11 cellular contexts compared by ENCODE assay signal in the genomic region with DNA sequence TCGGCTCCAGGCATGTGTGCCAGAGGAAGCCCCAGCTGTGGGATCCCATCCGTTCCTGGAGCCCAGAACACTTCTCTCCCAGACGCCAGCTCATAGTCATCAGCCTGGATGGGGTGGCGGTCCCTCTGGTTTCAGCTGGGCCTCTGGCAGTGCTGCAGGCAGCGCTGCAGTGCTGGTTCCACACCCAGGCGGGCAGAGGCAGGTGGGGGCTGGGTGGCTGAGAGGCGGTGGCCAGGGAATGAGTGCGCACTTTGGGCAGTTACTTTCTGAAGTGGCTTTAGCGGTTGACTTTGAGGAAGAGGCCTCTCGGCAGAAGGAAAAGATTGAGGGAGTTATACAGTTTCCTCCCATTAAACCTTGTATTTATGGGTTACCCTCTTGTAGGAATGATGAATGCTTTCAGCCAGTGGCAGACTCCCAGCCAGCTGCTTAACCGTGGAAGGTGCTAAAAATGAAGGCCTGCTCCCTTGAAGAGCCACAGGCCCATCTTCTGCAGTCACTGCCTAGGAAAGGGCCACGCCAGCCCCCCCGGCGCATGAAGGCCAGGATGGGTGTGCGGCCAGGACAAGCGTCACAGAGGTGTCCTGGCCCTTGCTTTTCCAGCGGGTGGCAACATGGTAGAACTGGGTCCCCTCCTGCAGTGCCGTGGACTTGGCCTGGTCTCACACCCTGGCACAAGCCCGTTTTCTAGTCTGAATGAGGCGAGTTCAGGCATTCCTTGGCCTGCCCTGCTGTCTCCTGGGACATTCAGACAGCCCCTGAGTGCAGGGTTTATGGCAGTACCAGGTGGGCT. TPM values are rescaled to one million over a fixed set of nuclear protein-coding genes. Genes with fewer than 3 reads are reported as not detected.
DNase-seq lines count a peak whose midpoint lies in the region; ATAC-seq and TF ChIP-seq lines count a peak whose summit lies in the region.
"Had no signal": no experiment of that assay in that cellular context is flagged by ENCODE, and none has a peak within 500 bp of the region (broad histone marks: within the 10 kb centered on the region; RNA-seq: fewer than 3 reads in every experiment).

No MANE protein-coding gene starts in this region.

- H2AK5ac ChIP-seq in mesenchymal stem cell (ENCODE audit: low read length, severe bottlenecking): no peak overlapping the region

- no peak overlapping the region for H3K18ac ChIP-seq in mesenchymal stem cell (ENCODE audit: low read depth in 1 of 2, low read length in 2 of 2)

- peaks cover 47% of the 10 kb centered on the region for H3K79me2 ChIP-seq in PC-3 (ENCODE audit: low read length)

- POLR2A ChIA-PET in PC-3 (lab: Charles Lee; ENCODE audit: unreplicated experiment): no interaction called here

- H3K36me3 ChIP-seq in adrenal gland (replicated peaks in 1 of 2) (peaks cover 0 to 24% of the 10 kb centered on the region in 2 donors), mesenchymal stem cell (ENCODE audit: control insufficient read depth in 1 of 2, insufficient read depth in 2 of 2, low read depth in 1 of 2, low read length in 2 of 2) (peaks cover 39 to 66% of the 10 kb centered on the region in 2 experiments), PC-3 (ENCODE audit: low read depth, low read length) (peaks cover 3% of the 10 kb centered on the region; the same call in 1 of the 2 replicates)

- H3K4me3 ChIP-seq in adrenal gland: no peak overlapping the region
- H3K4me3 ChIP-seq in mesenchymal stem cell (ENCODE audit: insufficient read depth in 1 of 2, low read depth in 1 of 2, low read length in 2 of 2): no peak overlapping the region
- H3K4me3 ChIP-seq in PC-3 (ENCODE audit: low read length): no peak overlapping the region

- TF ChIP-seq CTCF in adrenal gland (IDR thresholded peaks at IDR 0.05) (no peak), PC-3 (conservative IDR thresholded peaks at IDR 0.05; ENCODE audit: low read depth, low read length) (no peak)

- peak overlapping the region; percentile 18 for H4K91ac ChIP-seq in mesenchymal stem cell (ENCODE audit: low read length)

- peak; percentile 22 for DNase-seq in stimulated activated CD4-positive, alpha-beta T cell treated with anti-CD3 and anti-CD28 coated beads, Interleukin-1b, Interleukin-23, amount 100 ng/mL, for 48 hours
- DNase-seq in stimulated activated CD4-positive, alpha-beta T cell treated with anti-CD3 and anti-CD28 coated beads, Interleukin-4, amount 100 ng/mL, for 1 hour: no peak
- DNase-seq in adrenal gland (peak in 6 of 7 donors; percentile 52 to 72 (median 63)), mesenchymal stem cell (peak; percentile 32), ACHN (no peak), PC-3 (no peak), NCI-H1105 (lab: John Stamatoyannopoulos, UW) (no peak), H4 (ENCODE audit: low spot score) (no peak)
- DNase-seq: H7 had no signal

- no peak overlapping the region for H2BK12ac ChIP-seq in mesenchymal stem cell (ENCODE audit: low read length in 2 of 2)

- H4K8ac ChIP-seq in mesenchymal stem cell (ENCODE audit: low read length): peak overlapping the region; percentile 30

- in situ Hi-C loops in ACHN (cut with HindIII; ENCODE audit: low pct_ligation_motif_present, low pct_unique_long_range_greater_than_20kb, low sequenced_read_pairs): no loop called here

- WGBS in adrenal gland, 4 donors: 58 to 73% (median 69%) methylated on average over 12 to 20 of the region's 20 CpGs
- WGBS in mesenchymal stem cell: 87% methylated on average over 18 of the region's 20 CpGs

- CTCF ChIA-PET in PC-3 (lab: Charles Lee): no interaction called here

- H3K4me2 ChIP-seq in mesenchymal stem cell (ENCODE audit: low read length, poor library complexity, severe bottlenecking): no peak overlapping the region
- H3K4me2 ChIP-seq in PC-3 (ENCODE audit: low read length): no peak overlapping the region

- H2BK15ac ChIP-seq in mesenchymal stem cell (ENCODE audit: low read depth, poor library complexity, severe bottlenecking): peak overlapping the region; percentile 44

- no peak overlapping the region for H3K4ac ChIP-seq in mesenchymal stem cell (ENCODE audit: low read depth in 1 of 2, low read length in 2 of 2)

- no peaks in the 10 kb centered on the region for H4K20me1 ChIP-seq in PC-3 (ENCODE audit: low read length)

- no peak for ATAC-seq in PC-3
- ATAC-seq: stimulated activated memory B cell treated with anti-CD40 and anti-IgM and Interleukin-4, amounts not matched to agents 10 μg/mL and 1 μg/mL and 100 μg/mL, for 72 hours had no signal

- H3K23ac ChIP-seq in mesenchymal stem cell (ENCODE audit: low read length in 2 of 2): no peak overlapping the region

- TF ChIP-seq POLR2A in adrenal gland (IDR thresholded peaks at IDR 0.05): no peak

- no peaks in the 10 kb centered on the region for H3K27me3 ChIP-seq in adrenal gland
- H3K27me3 ChIP-seq in mesenchymal stem cell (ENCODE audit: control insufficient read depth in 1 of 2, insufficient read depth in 1 of 2, low read length in 2 of 2): no peaks in the 10 kb centered on the region
- H3K27me3 ChIP-seq in PC-3 (ENCODE audit: low read length): no peaks in the 10 kb centered on the region

- H3K9me2 ChIP-seq in PC-3 (replicated peaks; ENCODE audit: low read length): no peaks in the 10 kb centered on the region

- H3K4me1 ChIP-seq in adrenal gland (replicated peaks in 1 of 2) (peaks cover 29 to 43% of the 10 kb centered on the region in 2 donors), mesenchymal stem cell (ENCODE audit: control insufficient read depth, insufficient read depth, low read depth, low read length) (peaks cover 20% of the 10 kb centered on the region), PC-3 (ENCODE audit: insufficient read depth, low read length) (no peaks in the 10 kb centered on the region)

- BruUV-seq in PC-3 (replicated peaks; lab: Mats Ljungman, UMichigan): no TSS peak

- H3K27ac ChIP-seq in adrenal gland (peak overlapping the region in 3 of 5 donors; percentile 76 to 82 (median 76)), mesenchymal stem cell (ENCODE audit: low read length, poor library complexity, severe bottlenecking) (no peak overlapping the region), PC-3 (ENCODE audit: low read length) (no peak overlapping the region)
- H3K27ac ChIP-seq: epithelial cell of prostate had no signal

- H3K9me3 ChIP-seq in adrenal gland (replicated peaks in 1 of 3): no peaks in the 10 kb centered on the region
- H3K9me3 ChIP-seq in mesenchymal stem cell (ENCODE audit: control insufficient read depth, low read length): no peaks in the 10 kb centered on the region
- no peaks in the 10 kb centered on the region for H3K9me3 ChIP-seq in PC-3 (ENCODE audit: low read length)

- no peak overlapping the region for H2AFZ ChIP-seq in mesenchymal stem cell (ENCODE audit: low read depth, low read length)
- H2AFZ ChIP-seq in PC-3 (ENCODE audit: low read length): no peak overlapping the region

- H2BK120ac ChIP-seq in mesenchymal stem cell (ENCODE audit: low read depth, low read length): no peak overlapping the region

- H3K9ac ChIP-seq in mesenchymal stem cell (ENCODE audit: low read length) (peak overlapping the region; percentile 45), PC-3 (ENCODE audit: low read length) (no peak overlapping the region)

- no peak overlapping the region for H3K14ac ChIP-seq in mesenchymal stem cell (ENCODE audit: low read length in 2 of 2)

- intact Hi-C loops in adrenal gland (cut with DNase I) (no loop called here), PC-3 (cut with micrococcal nuclease) (no loop called here)

- no peaks in the 10 kb centered on the region for H3F3A ChIP-seq in PC-3 (ENCODE audit: low read length, unreplicated experiment)

- H2BK5ac ChIP-seq in mesenchymal stem cell (ENCODE audit: low read depth, low read length, poor library complexity, severe bottlenecking): no peak overlapping the region

- peaks cover 60% of the 10 kb centered on the region for H3K79me1 ChIP-seq in mesenchymal stem cell (replicated peaks; ENCODE audit: low read length, poor library complexity, severe bottlenecking)

RNA-seq across cellular contexts. Expression of gene TADA2B, which starts 9.9 kb away (rescaled TPM):
- total RNA-seq in adrenal gland (10 to 100 TPM; 28.9 to 60.8 (median 33.2) TPM), PC-3 (2014; rRNA removed) (14.7 and 16.5 TPM in 2 replicates)
- 10 to 100 TPM; 13.3 to 26.6 (median 14.9) TPM for polyA plus RNA-seq in adrenal gland
- polyA plus RNA-seq in mesenchymal stem cell (2013, experiment 1 of 2): 13.5 TPM
- polyA plus RNA-seq in mesenchymal stem cell (2013, experiment 2 of 2): 14.1 TPM
- total RNA-seq in H4 (2014; rRNA removed; shearing (Covaris generic)): 5.8 and 6.9 TPM in 2 replicates

RNA-seq across cellular contexts. Expression of gene GRPEL1, which starts 14.7 kb away (rescaled TPM):
- 100 to 1,000 TPM in 2 of 8 donors, 10 to 100 TPM in 6; 43.7 to 249 (median 74.8) TPM for total RNA-seq in adrenal gland
- 100 to 1,000 TPM in 1 of 3 donors, 10 to 100 TPM in 2; 35.8 to 439 (median 77.0) TPM for polyA plus RNA-seq in adrenal gland
- 21.0 TPM for polyA plus RNA-seq in mesenchymal stem cell (2013, experiment 1 of 2)
- polyA plus RNA-seq in mesenchymal stem cell (2013, experiment 2 of 2): 23.6 TPM
- total RNA-seq in PC-3 (2014; rRNA removed): 74.5 and 121 TPM in 2 replicates
- total RNA-seq in H4 (2014; rRNA removed; shearing (Covaris generic)): 74.3 and 75.4 TPM in 2 replicates

Comparison
In these comparisons a context has a peak if more than half of its experiments do, and no peak if none do; other contexts are left out.
1. DNase-seq: peak in stimulated activated CD4-positive, alpha-beta T cell treated with anti-CD3 and anti-CD28 coated beads, Interleukin-1b, Interleukin-23, amount 100 ng/mL, for 48 hours (single experiment), adrenal gland (6 of 7) and mesenchymal stem cell (single experiment); none in stimulated activated CD4-positive, alpha-beta T cell treated with anti-CD3 and anti-CD28 coated beads, Interleukin-4, amount 100 ng/mL, for 1 hour (single experiment), ACHN (single experiment), PC-3 (single experiment), NCI-H1105 (single experiment) and H4 (single experiment).
2. H3K27ac ChIP-seq: peak in adrenal gland (3 of 5); none in mesenchymal stem cell (single experiment) and PC-3 (single experiment).